19 cellular contexts compared by ENCODE assay signal in the genomic region with DNA sequence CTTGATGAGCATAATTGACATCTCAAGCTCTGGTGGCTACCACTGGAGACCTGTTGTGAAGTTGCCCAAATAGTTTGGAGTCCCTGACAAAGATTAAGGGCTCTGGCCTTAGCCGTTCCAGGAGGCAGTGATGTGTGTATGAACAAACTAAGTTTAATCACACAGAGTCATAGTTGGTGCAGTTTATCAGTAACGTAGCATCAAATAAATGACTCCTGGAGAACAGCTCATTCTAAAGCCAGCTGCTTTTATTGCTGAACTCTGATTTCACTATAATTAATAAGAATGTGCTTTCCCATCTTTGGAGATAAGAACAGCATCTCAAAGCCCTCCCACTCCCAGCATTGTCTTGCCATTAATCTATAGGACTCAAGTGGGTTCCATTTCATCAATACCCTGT.
DNase-seq lines count a peak whose midpoint lies in the region; ATAC-seq, FAIRE-seq and TF ChIP-seq lines count a peak whose summit lies in the region.
"Had no signal": no experiment of that assay in that cellular context is flagged by ENCODE, and none has a peak within 500 bp of the region (broad histone marks: within the 10 kb centered on the region; RNA-seq: fewer than 3 reads in every experiment).

No MANE protein-coding gene starts in this region.

- peaks cover 21 to 24% of the 10 kb centered on the region in 2 experiments for H3K4me1 Mint-ChIP-seq in H9

- no peak overlapping the region for H4K5ac ChIP-seq in H9 (ENCODE audit: insufficient read length, low read depth, low read length)

- peaks cover 4 to 5% of the 10 kb centered on the region in 2 experiments; a peak in 2 of 5 replicates for H3K9me3 Mint-ChIP-seq in H9

- H2BK5ac ChIP-seq in H9 (ENCODE audit: insufficient read length, low read length) = no peak overlapping the region

- in situ Hi-C loops in HepG2 (cut with HindIII; ENCODE audit: extremely low pct_ligation_motif_present, low pct_unique_long_range_greater_than_20kb) = no loop called here

- POLR2A ChIA-PET in HepG2 (lab: Yijun Ruan, JAX) = no interaction called here

- H3K4me3 ChIP-seq in HepG2 (replicated peaks in 1 of 3; ENCODE audit: insufficient read depth in 1 of 3, low read depth in 2 of 3, low read length in 3 of 3) = no peak overlapping the region
- H3K4me3 ChIP-seq in right lobe of liver = no peak overlapping the region
- H3K4me3 ChIP-seq in fibroblast of villous mesenchyme (ENCODE audit: low read depth, low read length) = no peak overlapping the region
- no peak overlapping the region for H3K4me3 ChIP-seq in small intestine (ENCODE audit: low read depth in 1 of 2, low read length in 2 of 2)
- no peak overlapping the region for H3K4me3 ChIP-seq in ovary
- H3K4me3 ChIP-seq: SK-N-MC had no signal

- H3K4me3 Mint-ChIP-seq in H9 = no peak overlapping the region

- no peak for DNase-seq in HepG2 (ENCODE audit: low spot score)
- no peak for DNase-seq in right lobe of liver
- peak; percentile 17 for DNase-seq in RKO (ENCODE audit: low spot score)
- DNase-seq in fibroblast of villous mesenchyme (ENCODE audit: low read depth) = peak; percentile 21
- peak; percentile 13 for DNase-seq in small intestine
- DNase-seq in H9 = no peak
- DNase-seq in ovary = no peak
- DNase-seq: DMS 273 treated with DMSO at 0.1 percent for 48 hours, KG1, NCI-H1092 treated with DMSO at 0.1 percent for 48 hours, NCI-H2081 treated with DMSO at 0.1 percent for 48 hours, NCI-H510A treated with DMSO at 0.1 percent for 48 hours, Right ventricle myocardium superior had no signal

- CTCF ChIA-PET in HepG2 (lab: Yijun Ruan, JAX; ENCODE audit: low intra/inter-chr PET ratio, low total read pairs) = no interaction called here

- no peak overlapping the region for H2BK12ac ChIP-seq in H9 (ENCODE audit: insufficient read length, low read depth, low read length)

- H3K79me1 ChIP-seq in H9 (ENCODE audit: insufficient read depth, low read depth, low read length, poor library complexity, severe bottlenecking) = no peaks in the 10 kb centered on the region

- H3K4me2 ChIP-seq in HepG2 (ENCODE audit: low read depth, low read length) (no peak overlapping the region), H9 (ENCODE audit: insufficient read depth, insufficient read length, low read length) (no peak overlapping the region)

- H3K27me3 Mint-ChIP-seq in H9 (ENCODE audit: low read depth) = no peaks in the 10 kb centered on the region

- H3T11ph ChIP-seq in H9 (ENCODE audit: low read length) = no peak overlapping the region

- H3K23me2 ChIP-seq in H9 (ENCODE audit: insufficient read length, low read depth, low read length, poor library complexity, severe bottlenecking) = no peaks in the 10 kb centered on the region

- H3K36me3 ChIP-seq in HepG2 (replicated peaks in 1 of 2; ENCODE audit: control insufficient read depth in 1 of 2, insufficient read depth in 2 of 2, low read length in 2 of 2) (no peaks in the 10 kb centered on the region), right lobe of liver (no peaks in the 10 kb centered on the region), small intestine (ENCODE audit: control insufficient read depth in 2 of 2, insufficient read depth in 2 of 2, low read length in 2 of 2) (no peaks in the 10 kb centered on the region), ovary (no peaks in the 10 kb centered on the region)

- H3K27ac ChIP-seq in HepG2 (ENCODE audit: extremely low read length, insufficient read depth, low read length) (no peak overlapping the region), right lobe of liver (no peak overlapping the region), small intestine (ENCODE audit: low read depth in 1 of 2, low read length in 1 of 2) (no peak overlapping the region), H9 (ENCODE audit: insufficient read length, low read depth, low read length) (no peak overlapping the region), ovary (no peak overlapping the region)
- H3K27ac ChIP-seq: 22Rv1, C4-2B, SK-N-MC had no signal

- H4K20me1 ChIP-seq in HepG2 (ENCODE audit: insufficient read depth, low read length) (no peaks in the 10 kb centered on the region), H9 (ENCODE audit: control insufficient read depth, insufficient read depth, insufficient read length) (no peaks in the 10 kb centered on the region)

- H3K4ac ChIP-seq in H9 (ENCODE audit: low read depth, low read length) = no peak overlapping the region

- H3K9me3 ChIP-seq in HepG2 (ENCODE audit: low read length) = no peaks in the 10 kb centered on the region
- no peaks in the 10 kb centered on the region for H3K9me3 ChIP-seq in right lobe of liver
- no peaks in the 10 kb centered on the region for H3K9me3 ChIP-seq in small intestine (ENCODE audit: control insufficient read depth, low read depth)
- H3K9me3 ChIP-seq in H9 (ENCODE audit: control insufficient read depth, low read depth, low read length) = no peaks in the 10 kb centered on the region
- H3K9me3 ChIP-seq in ovary = no peaks in the 10 kb centered on the region

- no peak overlapping the region for H3K14ac ChIP-seq in H9 (ENCODE audit: insufficient read depth, low read length)

- BruUV-seq in HepG2 (replicated peaks; lab: Mats Ljungman, UMichigan) = no TSS peak

- no peaks in the 10 kb centered on the region for H3K4me1 ChIP-seq in HepG2 (ENCODE audit: insufficient read depth, low read length)
- H3K4me1 ChIP-seq in right lobe of liver = no peaks in the 10 kb centered on the region
- H3K4me1 ChIP-seq in small intestine (ENCODE audit: control insufficient read depth in 2 of 2, insufficient read depth in 1 of 2, low read depth in 1 of 2, low read length in 1 of 2) = no peaks in the 10 kb centered on the region
- peaks cover 2% of the 10 kb centered on the region; the same call in 1 of the 2 replicates for H3K4me1 ChIP-seq in H9 (ENCODE audit: insufficient read depth, low read length)
- no peaks in the 10 kb centered on the region for H3K4me1 ChIP-seq in ovary (ENCODE audit: insufficient read depth)

- H4K8ac ChIP-seq in H9 (replicated peaks; ENCODE audit: insufficient read length, low read depth, low read length) = no peak overlapping the region

- TF ChIP-seq RAD21 in HepG2 (CRISPR knock-in tag; IDR thresholded peaks at IDR 0.05) = no peak

- TF ChIP-seq EP300 in HepG2 (IDR thresholded peaks at IDR 0.05; ENCODE audit: low read depth in 2 of 2, low read length in 2 of 2) (no peak), HepG2 (CRISPR knock-in tag; IDR thresholded peaks at IDR 0.05; ENCODE audit: borderline replicate concordance) (no peak), ovary (IDR thresholded peaks at IDR 0.05) (no peak)

- H2AFZ ChIP-seq in HepG2 (ENCODE audit: low read length) (no peak overlapping the region), H9 (ENCODE audit: low read length) (no peak overlapping the region)

- FAIRE-seq in HepG2 (lab: Jason Lieb, UNC) (no peak), small intestine (lab: Jason Lieb, UNC) (no peak)
- FAIRE-seq: H54 had no signal

- TF ChIP-seq CTCF in HepG2 (CRISPR knock-in tag; IDR thresholded peaks at IDR 0.05) (no peak), right lobe of liver (IDR thresholded peaks at IDR 0.05) (no peak), fibroblast of villous mesenchyme (IDR thresholded peaks at IDR 0.05; ENCODE audit: insufficient read depth, low read depth, low read length) (no peak), H9 (conservative IDR thresholded peaks at IDR 0.05) (no peak), ovary (IDR thresholded peaks at IDR 0.05) (no peak)

- no peak overlapping the region for H3K23ac ChIP-seq in H9 (ENCODE audit: insufficient read length, low read depth, low read length)

- H3K27me3 ChIP-seq in HepG2 (ENCODE audit: control insufficient read depth in 1 of 2, insufficient read depth in 2 of 2, low read length in 2 of 2) (no peaks in the 10 kb centered on the region), right lobe of liver (no peaks in the 10 kb centered on the region), small intestine (ENCODE audit: control insufficient read depth in 2 of 2, insufficient read depth in 2 of 2, low read length in 2 of 2) (no peaks in the 10 kb centered on the region), H9 (ENCODE audit: insufficient read depth, low read length) (no peaks in the 10 kb centered on the region), ovary (no peaks in the 10 kb centered on the region)

- no peak overlapping the region for H2BK15ac ChIP-seq in H9 (ENCODE audit: low read depth, low read length)

- no peak overlapping the region for H2BK20ac ChIP-seq in H9 (ENCODE audit: low read depth, low read length, poor library complexity, severe bottlenecking)

- H3K36me3 Mint-ChIP-seq in H9 (ENCODE audit: insufficient read depth in 1 of 3, low read depth in 3 of 3) = peaks cover 0 to 2% (median 0%) of the 10 kb centered on the region in 3 experiments; a peak in 2 of 7 replicates

- TF ChIP-seq POLR2A in HepG2 (IDR thresholded peaks at IDR 0.05; ENCODE audit: insufficient read depth in 1 of 2, low read depth in 2 of 2, low read length in 2 of 2) = no peak
- no peak for TF ChIP-seq POLR2A in right lobe of liver (IDR thresholded peaks at IDR 0.05)
- TF ChIP-seq POLR2A in ovary (IDR thresholded peaks at IDR 0.05) = no peak

- H3K79me2 ChIP-seq in HepG2 (ENCODE audit: insufficient read depth, low read length) = no peaks in the 10 kb centered on the region
- H3K79me2 ChIP-seq in H9 (ENCODE audit: insufficient read depth, low read length) = no peaks in the 10 kb centered on the region

- H3K56ac ChIP-seq in H9 (ENCODE audit: insufficient read length, low read depth, low read length) = no peak overlapping the region

- no peak overlapping the region for H3K27ac Mint-ChIP-seq in H9

- H3K9ac ChIP-seq in HepG2 (ENCODE audit: insufficient read depth, low read depth, low read length) (no peak overlapping the region), H9 (ENCODE audit: extremely low read depth, insufficient read length, low read length) (no peak overlapping the region)

- 17% methylated on average over 2 of the region's 2 CpGs for WGBS in HepG2 (ENCODE audit: low lambda C conversion rate)
- WGBS in right lobe of liver (ENCODE audit: insufficient coverage, low coverage, low lambda C conversion rate, missing lambda C conversion rate) = 67% methylated on average over 1 of the region's 2 CpGs
- WGBS in small intestine, 3 donors = 27 to 69% (median 49%) methylated on average over 2 of the region's 2 CpGs
- WGBS in H9 (ENCODE audit: extremely low coverage, insufficient read length, low lambda C conversion rate) = no CpG with 5 or more reads among the region's 2 CpGs
- 87 to 90% (median 87%) methylated on average over 2 of the region's 2 CpGs for WGBS in ovary, 3 donors

- intact Hi-C loops in HepG2 (cut with micrococcal nuclease; ENCODE audit: unreplicated experiment) = no loop called here
- intact Hi-C loops in right lobe of liver (cut with DNase I) = no loop called here
- intact Hi-C loops in ovary (cut with DNase I) = no loop called here

- H4K91ac ChIP-seq in H9 (ENCODE audit: insufficient read length, low read depth, low read length) = no peak overlapping the region

- no peak overlapping the region for H3K18ac ChIP-seq in H9 (ENCODE audit: insufficient read length, low read depth, low read length)

- no peak overlapping the region for H2BK120ac ChIP-seq in H9 (ENCODE audit: low read depth, low read length, poor library complexity, severe bottlenecking)

- ATAC-seq in HepG2 = no peak
- ATAC-seq in right lobe of liver = no peak
- ATAC-seq in HG03457 (IDR thresholded peaks at IDR 0.05; ENCODE audit: unreplicated experiment) = no peak
- ATAC-seq: Panc1 had no signal

- no peak overlapping the region for H2AK5ac ChIP-seq in H9 (ENCODE audit: insufficient read length, low read length)

TF ChIP-seq in HepG2, 621 proteins besides CTCF, POLR2A, EP300 and RAD21 (continues in another document):
- TF ChIP-seq STAG1 (CRISPR knock-in tag; IDR thresholded peaks at IDR 0.05) = no peak

Comparison
In these comparisons a context has a peak if more than half of its experiments do, and no peak if none do; other contexts are left out.
1. DNase-seq: peak in RKO (single experiment), fibroblast of villous mesenchyme (single experiment) and small intestine (single experiment); none in HepG2 (single experiment), right lobe of liver (0 of 3), H9 (single experiment) and ovary (0 of 5).